ENCODE assay signal across 1 cellular context in the genomic region with DNA sequence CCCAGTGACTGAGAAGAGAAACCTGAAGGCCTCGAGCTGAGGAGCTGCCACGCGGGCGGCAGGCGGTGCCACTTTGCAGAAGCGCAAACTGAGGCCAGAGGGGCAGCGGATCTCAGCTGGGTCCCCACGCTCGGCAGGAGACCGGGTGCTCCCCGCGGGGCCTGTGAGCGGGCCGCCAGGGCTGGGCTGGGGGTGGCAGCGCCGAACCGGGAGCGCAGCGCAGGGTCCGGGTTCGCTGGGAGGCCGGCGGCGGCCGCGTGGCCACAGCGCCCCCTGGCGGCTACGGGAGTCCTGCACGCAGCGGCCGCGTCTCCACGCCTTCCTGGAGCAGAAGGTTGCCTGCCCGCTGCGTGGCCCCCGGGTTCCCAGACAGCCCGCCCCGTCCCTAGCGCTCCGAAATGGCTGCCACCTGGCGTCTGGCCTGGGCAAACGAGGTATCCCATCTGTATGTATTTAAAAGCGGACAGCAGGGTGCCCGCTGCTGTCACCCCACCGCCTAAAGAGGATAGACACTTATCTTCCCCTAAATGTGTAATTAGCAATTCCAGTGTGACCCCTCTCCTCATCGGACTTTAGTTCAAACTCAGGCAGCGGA.
TF ChIP-seq lines count a peak whose summit lies in the region.

No MANE protein-coding gene starts in this region.

TF ChIP-seq in HepG2, 621 proteins besides CTCF, POLR2A, EP300 and RAD21 (continued from another document and continues in another):
- TF ChIP-seq AKNA (CRISPR knock-in tag; IDR thresholded peaks at IDR 0.05; ENCODE audit: borderline replicate concordance) (no peak), RBM22 (optimal IDR thresholded peaks at IDR 0.05; ENCODE audit: low read length) (no peak), AHR (CRISPR knock-in tag; IDR thresholded peaks at IDR 0.05) (no peak), ZFYVE20 (CRISPR knock-in tag; IDR thresholded peaks at IDR 0.05; ENCODE audit: borderline replicate concordance, low read depth) (no peak), SATB2 (CRISPR knock-in tag; IDR thresholded peaks at IDR 0.05) (no peak), CEBPZ (IDR thresholded peaks at IDR 0.05; ENCODE audit: low read length) (no peak), ZKSCAN8 (CRISPR knock-in tag; IDR thresholded peaks at IDR 0.05; ENCODE audit: borderline replicate concordance) (no peak), MBNL3 (CRISPR knock-in tag; conservative IDR thresholded peaks at IDR 0.05) (no peak), TEAD2 (CRISPR knock-in tag; IDR thresholded peaks at IDR 0.05) (no peak), PAX8 (CRISPR knock-in tag; IDR thresholded peaks at IDR 0.05; ENCODE audit: borderline replicate concordance) (no peak), ZFP90 (CRISPR knock-in tag; IDR thresholded peaks at IDR 0.05; ENCODE audit: borderline replicate concordance) (peak; percentile 91; the same call in 1 of the 2 replicates), HNRNPUL1 (IDR thresholded peaks at IDR 0.05; ENCODE audit: low read depth, low read length) (no peak), FOSL1 (CRISPR knock-in tag; IDR thresholded peaks at IDR 0.05; ENCODE audit: borderline replicate concordance) (no peak), ZNF12 (CRISPR knock-in tag; IDR thresholded peaks at IDR 0.05) (no peak), ZNF180 (CRISPR knock-in tag; IDR thresholded peaks at IDR 0.05; ENCODE audit: borderline replicate concordance, low read depth) (no peak), SOX6 (IDR thresholded peaks at IDR 0.05) (no peak), SOX6 (CRISPR knock-in tag; IDR thresholded peaks at IDR 0.05) (no peak), ZNF879 (CRISPR knock-in tag; IDR thresholded peaks at IDR 0.05) (no peak), RAD51 (IDR thresholded peaks at IDR 0.05; ENCODE audit: borderline replicate concordance) (no peak), ZNF652 (CRISPR knock-in tag; IDR thresholded peaks at IDR 0.05; ENCODE audit: borderline replicate concordance, low read depth) (no peak), MLX (CRISPR knock-in tag; IDR thresholded peaks at IDR 0.05) (no peak), ARID4A (CRISPR knock-in tag; IDR thresholded peaks at IDR 0.05; ENCODE audit: borderline replicate concordance) (no peak), POLR2AphosphoS2 (IDR thresholded peaks at IDR 0.05; ENCODE audit: low read depth, low read length) (no peak), MYC (CRISPR knock-in tag; IDR thresholded peaks at IDR 0.05; ENCODE audit: borderline replicate concordance) (peak; percentile 85), ZBTB8A (CRISPR knock-in tag; IDR thresholded peaks at IDR 0.05; ENCODE audit: borderline replicate concordance, low read depth) (no peak), HMG20B (CRISPR knock-in tag; conservative IDR thresholded peaks at IDR 0.05) (no peak), MIER3 (CRISPR knock-in tag; IDR thresholded peaks at IDR 0.05; ENCODE audit: borderline replicate concordance) (no peak)
- TF ChIP-seq, protein P1, sequence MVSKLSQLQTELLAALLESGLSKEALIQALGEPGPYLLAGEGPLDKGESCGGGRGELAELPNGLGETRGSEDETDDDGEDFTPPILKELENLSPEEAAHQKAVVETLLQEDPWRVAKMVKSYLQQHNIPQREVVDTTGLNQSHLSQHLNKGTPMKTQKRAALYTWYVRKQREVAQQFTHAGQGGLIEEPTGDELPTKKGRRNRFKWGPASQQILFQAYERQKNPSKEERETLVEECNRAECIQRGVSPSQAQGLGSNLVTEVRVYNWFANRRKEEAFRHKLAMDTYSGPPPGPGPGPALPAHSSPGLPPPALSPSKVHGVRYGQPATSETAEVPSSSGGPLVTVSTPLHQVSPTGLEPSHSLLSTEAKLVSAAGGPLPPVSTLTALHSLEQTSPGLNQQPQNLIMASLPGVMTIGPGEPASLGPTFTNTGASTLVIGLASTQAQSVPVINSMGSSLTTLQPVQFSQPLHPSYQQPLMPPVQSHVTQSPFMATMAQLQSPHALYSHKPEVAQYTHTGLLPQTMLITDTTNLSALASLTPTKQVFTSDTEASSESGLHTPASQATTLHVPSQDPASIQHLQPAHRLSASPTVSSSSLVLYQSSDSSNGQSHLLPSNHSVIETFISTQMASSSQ (IDR thresholded peaks at IDR 0.05; ENCODE audit: low read depth) = no peak
- TF ChIP-seq, protein P1 (CRISPR knock-in tag; IDR thresholded peaks at IDR 0.05; ENCODE audit: borderline replicate concordance) = no peak
- TF ChIP-seq, protein P2, sequence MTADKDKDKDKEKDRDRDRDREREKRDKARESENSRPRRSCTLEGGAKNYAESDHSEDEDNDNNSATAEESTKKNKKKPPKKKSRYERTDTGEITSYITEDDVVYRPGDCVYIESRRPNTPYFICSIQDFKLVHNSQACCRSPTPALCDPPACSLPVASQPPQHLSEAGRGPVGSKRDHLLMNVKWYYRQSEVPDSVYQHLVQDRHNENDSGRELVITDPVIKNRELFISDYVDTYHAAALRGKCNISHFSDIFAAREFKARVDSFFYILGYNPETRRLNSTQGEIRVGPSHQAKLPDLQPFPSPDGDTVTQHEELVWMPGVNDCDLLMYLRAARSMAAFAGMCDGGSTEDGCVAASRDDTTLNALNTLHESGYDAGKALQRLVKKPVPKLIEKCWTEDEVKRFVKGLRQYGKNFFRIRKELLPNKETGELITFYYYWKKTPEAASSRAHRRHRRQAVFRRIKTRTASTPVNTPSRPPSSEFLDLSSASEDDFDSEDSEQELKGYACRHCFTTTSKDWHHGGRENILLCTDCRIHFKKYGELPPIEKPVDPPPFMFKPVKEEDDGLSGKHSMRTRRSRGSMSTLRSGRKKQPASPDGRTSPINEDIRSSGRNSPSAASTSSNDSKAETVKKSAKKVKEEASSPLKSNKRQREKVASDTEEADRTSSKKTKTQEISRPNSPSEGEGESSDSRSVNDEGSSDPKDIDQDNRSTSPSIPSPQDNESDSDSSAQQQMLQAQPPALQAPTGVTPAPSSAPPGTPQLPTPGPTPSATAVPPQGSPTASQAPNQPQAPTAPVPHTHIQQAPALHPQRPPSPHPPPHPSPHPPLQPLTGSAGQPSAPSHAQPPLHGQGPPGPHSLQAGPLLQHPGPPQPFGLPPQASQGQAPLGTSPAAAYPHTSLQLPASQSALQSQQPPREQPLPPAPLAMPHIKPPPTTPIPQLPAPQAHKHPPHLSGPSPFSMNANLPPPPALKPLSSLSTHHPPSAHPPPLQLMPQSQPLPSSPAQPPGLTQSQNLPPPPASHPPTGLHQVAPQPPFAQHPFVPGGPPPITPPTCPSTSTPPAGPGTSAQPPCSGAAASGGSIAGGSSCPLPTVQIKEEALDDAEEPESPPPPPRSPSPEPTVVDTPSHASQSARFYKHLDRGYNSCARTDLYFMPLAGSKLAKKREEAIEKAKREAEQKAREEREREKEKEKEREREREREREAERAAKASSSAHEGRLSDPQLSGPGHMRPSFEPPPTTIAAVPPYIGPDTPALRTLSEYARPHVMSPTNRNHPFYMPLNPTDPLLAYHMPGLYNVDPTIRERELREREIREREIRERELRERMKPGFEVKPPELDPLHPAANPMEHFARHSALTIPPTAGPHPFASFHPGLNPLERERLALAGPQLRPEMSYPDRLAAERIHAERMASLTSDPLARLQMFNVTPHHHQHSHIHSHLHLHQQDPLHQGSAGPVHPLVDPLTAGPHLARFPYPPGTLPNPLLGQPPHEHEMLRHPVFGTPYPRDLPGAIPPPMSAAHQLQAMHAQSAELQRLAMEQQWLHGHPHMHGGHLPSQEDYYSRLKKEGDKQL (CRISPR knock-in tag; IDR thresholded peaks at IDR 0.05; ENCODE audit: low read depth) = no peak
